In the genomic region with DNA sequence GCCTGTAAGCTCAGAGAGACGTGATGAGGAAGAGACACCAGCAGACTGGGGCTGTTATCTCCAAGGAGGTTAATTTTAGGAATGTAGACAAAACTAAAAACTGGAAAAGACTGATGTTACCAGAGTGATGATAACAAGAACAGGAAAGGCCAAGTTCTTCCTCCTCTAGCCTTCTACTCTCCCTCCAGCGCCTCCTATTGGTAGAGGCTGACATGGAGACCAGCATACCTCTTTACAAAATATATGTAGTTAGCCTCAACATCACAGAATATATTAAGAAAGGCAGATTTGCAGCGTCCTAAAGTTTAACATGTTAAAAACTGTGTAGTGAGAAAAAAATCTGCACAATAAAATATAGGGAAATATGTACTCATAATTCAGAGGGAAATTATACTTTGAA, we compare ENCODE assay signal across 9 cellular contexts.
A peak's percentile ranks its signal among the peaks of the same experiment; 100 is the strongest.
DNase-seq lines count a peak whose midpoint lies in the region; ATAC-seq and TF ChIP-seq lines count a peak whose summit lies in the region.
"Had no signal": no experiment of that assay in that cellular context is flagged by ENCODE, and none has a peak within 500 bp of the region (broad histone marks: within the 10 kb centered on the region; RNA-seq: fewer than 3 reads in every experiment).

No MANE protein-coding gene starts in this region.

- H3K4me3 ChIP-seq in astrocyte of the cerebellum (ENCODE audit: low read depth, low read length): no peak overlapping the region
- H3K4me3 ChIP-seq in trophoblast cell (ENCODE audit: low read depth, low read length): no peak overlapping the region

- no peak overlapping the region for H4K91ac ChIP-seq in trophoblast cell (ENCODE audit: low read depth, low read length)

- in situ Hi-C loops in astrocyte of the cerebellum (cut with HindIII; ENCODE audit: low sequenced_read_pairs): no loop called here

- no peaks in the 10 kb centered on the region for H3K4me1 ChIP-seq in trophoblast cell (ENCODE audit: control insufficient read depth in 1 of 2, insufficient read depth in 2 of 2, low read length in 2 of 2)

- no peak overlapping the region for H3K18ac ChIP-seq in trophoblast cell (ENCODE audit: low read length)

- no peak for TF ChIP-seq POLR2A in GM18505 (IDR thresholded peaks at IDR 0.05; ENCODE audit: borderline replicate concordance, extremely low read depth, insufficient read depth, insufficient read length)

- H3K79me2 ChIP-seq in trophoblast cell (ENCODE audit: control insufficient read depth, insufficient read depth, low read length, poor library complexity): peaks cover 2% of the 10 kb centered on the region

- no peaks in the 10 kb centered on the region for H3K4me1 Mint-ChIP-seq in activated CD4-positive, alpha-beta T cell treated with anti-CD3 and anti-CD28 coated beads, Interleukin-2, amount 10 ng/mL, durations not matched to agents 7 days and 5 days
- H3K4me1 Mint-ChIP-seq: T-cell had no signal

- H3K4me2 ChIP-seq in trophoblast cell (ENCODE audit: low read length): no peak overlapping the region

- peak; percentile 21 for TF ChIP-seq CTCF in astrocyte of the cerebellum (IDR thresholded peaks at IDR 0.05; ENCODE audit: low read depth, low read length, missing control alignments)

- no peak overlapping the region for H3K14ac ChIP-seq in trophoblast cell (ENCODE audit: low read length)

- H3K4ac ChIP-seq in trophoblast cell (ENCODE audit: low read depth, low read length): no peak overlapping the region

- WGBS in trophoblast cell (ENCODE audit: extremely low coverage, insufficient coverage, insufficient read length): no CpG with 5 or more reads among the region's 3 CpGs

- H3K4me3 Mint-ChIP-seq in activated CD4-positive, alpha-beta T cell treated with anti-CD3 and anti-CD28 coated beads, Interleukin-2, amount 10 ng/mL, durations not matched to agents 7 days and 5 days: no peak overlapping the region
- H3K4me3 Mint-ChIP-seq: T-cell had no signal

- no peaks in the 10 kb centered on the region for H3K9me3 Mint-ChIP-seq in activated CD4-positive, alpha-beta T cell treated with anti-CD3 and anti-CD28 coated beads, Interleukin-2, amount 10 ng/mL, durations not matched to agents 7 days and 5 days
- H3K9me3 Mint-ChIP-seq: T-cell had no signal

- peaks cover 2% of the 10 kb centered on the region for H3K9me3 ChIP-seq in trophoblast cell (ENCODE audit: insufficient read depth, low read depth, low read length)

- no peak overlapping the region for H4K8ac ChIP-seq in trophoblast cell (ENCODE audit: low read depth, low read length)

- ATAC-seq in HG03280 (IDR thresholded peaks at IDR 0.05; ENCODE audit: unreplicated experiment): peak; percentile 70
- no peak for ATAC-seq in GM18505 (IDR thresholded peaks at IDR 0.05; ENCODE audit: unreplicated experiment)
- ATAC-seq: T-cell had no signal

- no peaks in the 10 kb centered on the region for H3K27me3 ChIP-seq in trophoblast cell (ENCODE audit: insufficient read depth, low read length)

- no peak overlapping the region for H2AFZ ChIP-seq in trophoblast cell (ENCODE audit: insufficient read depth, low read length, poor library complexity)

- POLR2A ChIA-PET in activated CD4-positive, alpha-beta T cell treated with anti-CD3 and anti-CD28 coated beads, Interleukin-2, amount 10 ng/mL, durations not matched to agents 7 days and 5 days (lab: Charles Lee): no interaction called here

- H3K23ac ChIP-seq in trophoblast cell (ENCODE audit: low read length): no peak overlapping the region

- no peak overlapping the region for H4K12ac ChIP-seq in trophoblast cell (ENCODE audit: low read depth, low read length)

- peak; percentile 12 for DNase-seq in activated CD4-positive, alpha-beta T cell treated with anti-CD3 and anti-CD28 coated beads, Interleukin-2, amount 10 ng/mL, durations not matched to agents 7 days and 5 days
- no peak for DNase-seq in activated CD4-positive, alpha-beta T cell treated with anti-CD3 and anti-CD28 coated beads, Interleukin-2, amount 50 U/mL, for 4 hours
- DNase-seq in astrocyte of the cerebellum (ENCODE audit: low read depth) (no peak), trophoblast cell (peak; percentile 33 to 39), A172 (ENCODE audit: low spot score) (no peak)
- no peak for DNase-seq in activated CD4-positive, CD25-positive, alpha-beta regulatory T cell (lab: John Stamatoyannopoulos, UW)

- H3K36me3 Mint-ChIP-seq in activated CD4-positive, alpha-beta T cell treated with anti-CD3 and anti-CD28 coated beads, Interleukin-2, amount 10 ng/mL, durations not matched to agents 7 days and 5 days (ENCODE audit: low read depth): no peaks in the 10 kb centered on the region
- H3K36me3 Mint-ChIP-seq: T-cell had no signal

- H3K36me3 ChIP-seq in trophoblast cell (ENCODE audit: control insufficient read depth in 1 of 2, insufficient read depth in 2 of 2, low read length in 2 of 2): peaks cover 0 to 3% of the 10 kb centered on the region in 2 experiments

- no peaks in the 10 kb centered on the region for H3K79me1 ChIP-seq in trophoblast cell (ENCODE audit: low read length)

- no peak overlapping the region for H3K27ac Mint-ChIP-seq in activated CD4-positive, alpha-beta T cell treated with anti-CD3 and anti-CD28 coated beads, Interleukin-2, amount 10 ng/mL, durations not matched to agents 7 days and 5 days
- H3K27ac Mint-ChIP-seq: T-cell had no signal

- H2BK5ac ChIP-seq in trophoblast cell (ENCODE audit: low read depth, low read length, poor library complexity): no peak overlapping the region

- H2BK120ac ChIP-seq in trophoblast cell (ENCODE audit: insufficient read depth, low read length, poor library complexity): no peak overlapping the region

- no peak overlapping the region for H2BK12ac ChIP-seq in trophoblast cell (ENCODE audit: low read length)

- H2AK5ac ChIP-seq in trophoblast cell (ENCODE audit: low read length): no peak overlapping the region

- CTCF ChIA-PET in activated CD4-positive, alpha-beta T cell treated with anti-CD3 and anti-CD28 coated beads, Interleukin-2, amount 10 ng/mL, durations not matched to agents 7 days and 5 days (lab: Charles Lee): interaction anchor here (0.6 kb wide), 1 partner anchor 495 kb away, joined by 3 read pairs; no protein-coding TSS in a partner anchor

- H3K9ac ChIP-seq in trophoblast cell (ENCODE audit: low read length): no peak overlapping the region

- H3K27ac ChIP-seq in trophoblast cell (ENCODE audit: low read depth, low read length): no peak overlapping the region

- H3K27me3 Mint-ChIP-seq in activated CD4-positive, alpha-beta T cell treated with anti-CD3 and anti-CD28 coated beads, Interleukin-2, amount 10 ng/mL, durations not matched to agents 7 days and 5 days: no peaks in the 10 kb centered on the region
- H3K27me3 Mint-ChIP-seq: T-cell had no signal

Comparison
In these comparisons a context has a peak if more than half of its experiments do, and no peak if none do; other contexts are left out.
1. DNase-seq: peak in activated CD4-positive, alpha-beta T cell treated with anti-CD3 and anti-CD28 coated beads, Interleukin-2, amount 10 ng/mL, durations not matched to agents 7 days and 5 days (single experiment) and trophoblast cell (2 of 2); none in activated CD4-positive, alpha-beta T cell treated with anti-CD3 and anti-CD28 coated beads, Interleukin-2, amount 50 U/mL, for 4 hours (0 of 2), astrocyte of the cerebellum (single experiment), activated CD4-positive, CD25-positive, alpha-beta regulatory T cell (0 of 4) and A172 (single experiment).